1 cellular context compared by ENCODE assay signal in the genomic region with DNA sequence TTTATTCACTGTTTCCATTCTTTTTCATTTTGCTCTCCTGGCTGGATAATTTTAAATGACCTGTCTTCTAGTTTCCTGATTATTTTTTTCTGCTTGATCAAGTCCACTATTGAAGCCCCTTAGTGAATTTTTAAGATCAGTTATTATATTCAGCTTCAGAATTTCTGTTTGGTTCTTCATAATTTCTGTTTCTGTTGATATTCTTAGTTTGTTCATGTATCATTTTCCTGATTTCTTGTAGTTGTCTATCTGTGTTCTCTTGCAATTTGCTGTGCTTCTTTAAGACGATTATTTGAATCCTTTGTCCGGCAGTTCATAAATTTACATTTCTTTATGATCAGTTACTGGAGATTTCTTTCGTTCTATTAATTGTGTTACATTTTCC.
TF ChIP-seq lines count a peak whose summit lies in the region.

No MANE protein-coding gene starts in this region.

TF ChIP-seq in K562, 482 proteins besides CTCF, POLR2A, EP300 and RAD21:
- TF ChIP-seq HLTF (IDR thresholded peaks at IDR 0.05): 0 out of 2 replicates have a peak, but pooled peaks have one; percentile 7
- TF ChIP-seq ZNF184 (CRISPR knock-in tag; IDR thresholded peaks at IDR 0.05): no peak
- TF ChIP-seq EP400 (IDR thresholded peaks at IDR 0.05): peak; percentile 6; the same call in 1 of the 2 replicates
- TF ChIP-seq LARP7 (IDR thresholded peaks at IDR 0.05): 0 out of 2 replicates have a peak, but pooled peaks have one; percentile 9
- TF ChIP-seq BMI1 (IDR thresholded peaks at IDR 0.05; ENCODE audit: low read length): no peak
- TF ChIP-seq MYBL2 (IDR thresholded peaks at IDR 0.05; ENCODE audit: low read depth): peak; percentile 44; the same call in 1 of the 2 replicates
- no peak for TF ChIP-seq MYBL2 (CRISPR knock-in tag; IDR thresholded peaks at IDR 0.05; ENCODE audit: borderline replicate concordance)
- peak in 1 of 2 experiments; percentile 29; a peak in 1 of 4 replicates for TF ChIP-seq FOXK2 (conservative IDR thresholded peaks at IDR 0.05 in 1 of 2, IDR thresholded peaks at IDR 0.05 in 1 of 2; ENCODE audit: low read depth in 2 of 2)
- TF ChIP-seq POLR2H (tag; IDR thresholded peaks at IDR 0.05; ENCODE audit: low read depth): 0 out of 2 replicates have a peak, but pooled peaks have one; percentile 47
- TF ChIP-seq ZBTB8A (IDR thresholded peaks at IDR 0.05; ENCODE audit: partially characterized antibody): peak; percentile 60
- TF ChIP-seq ZNF512 (tag; IDR thresholded peaks at IDR 0.05): peak; percentile 82; the same call in 1 of the 2 replicates
- no peak for TF ChIP-seq NBN (IDR thresholded peaks at IDR 0.05; ENCODE audit: low read depth)
- TF ChIP-seq, protein P1, sequence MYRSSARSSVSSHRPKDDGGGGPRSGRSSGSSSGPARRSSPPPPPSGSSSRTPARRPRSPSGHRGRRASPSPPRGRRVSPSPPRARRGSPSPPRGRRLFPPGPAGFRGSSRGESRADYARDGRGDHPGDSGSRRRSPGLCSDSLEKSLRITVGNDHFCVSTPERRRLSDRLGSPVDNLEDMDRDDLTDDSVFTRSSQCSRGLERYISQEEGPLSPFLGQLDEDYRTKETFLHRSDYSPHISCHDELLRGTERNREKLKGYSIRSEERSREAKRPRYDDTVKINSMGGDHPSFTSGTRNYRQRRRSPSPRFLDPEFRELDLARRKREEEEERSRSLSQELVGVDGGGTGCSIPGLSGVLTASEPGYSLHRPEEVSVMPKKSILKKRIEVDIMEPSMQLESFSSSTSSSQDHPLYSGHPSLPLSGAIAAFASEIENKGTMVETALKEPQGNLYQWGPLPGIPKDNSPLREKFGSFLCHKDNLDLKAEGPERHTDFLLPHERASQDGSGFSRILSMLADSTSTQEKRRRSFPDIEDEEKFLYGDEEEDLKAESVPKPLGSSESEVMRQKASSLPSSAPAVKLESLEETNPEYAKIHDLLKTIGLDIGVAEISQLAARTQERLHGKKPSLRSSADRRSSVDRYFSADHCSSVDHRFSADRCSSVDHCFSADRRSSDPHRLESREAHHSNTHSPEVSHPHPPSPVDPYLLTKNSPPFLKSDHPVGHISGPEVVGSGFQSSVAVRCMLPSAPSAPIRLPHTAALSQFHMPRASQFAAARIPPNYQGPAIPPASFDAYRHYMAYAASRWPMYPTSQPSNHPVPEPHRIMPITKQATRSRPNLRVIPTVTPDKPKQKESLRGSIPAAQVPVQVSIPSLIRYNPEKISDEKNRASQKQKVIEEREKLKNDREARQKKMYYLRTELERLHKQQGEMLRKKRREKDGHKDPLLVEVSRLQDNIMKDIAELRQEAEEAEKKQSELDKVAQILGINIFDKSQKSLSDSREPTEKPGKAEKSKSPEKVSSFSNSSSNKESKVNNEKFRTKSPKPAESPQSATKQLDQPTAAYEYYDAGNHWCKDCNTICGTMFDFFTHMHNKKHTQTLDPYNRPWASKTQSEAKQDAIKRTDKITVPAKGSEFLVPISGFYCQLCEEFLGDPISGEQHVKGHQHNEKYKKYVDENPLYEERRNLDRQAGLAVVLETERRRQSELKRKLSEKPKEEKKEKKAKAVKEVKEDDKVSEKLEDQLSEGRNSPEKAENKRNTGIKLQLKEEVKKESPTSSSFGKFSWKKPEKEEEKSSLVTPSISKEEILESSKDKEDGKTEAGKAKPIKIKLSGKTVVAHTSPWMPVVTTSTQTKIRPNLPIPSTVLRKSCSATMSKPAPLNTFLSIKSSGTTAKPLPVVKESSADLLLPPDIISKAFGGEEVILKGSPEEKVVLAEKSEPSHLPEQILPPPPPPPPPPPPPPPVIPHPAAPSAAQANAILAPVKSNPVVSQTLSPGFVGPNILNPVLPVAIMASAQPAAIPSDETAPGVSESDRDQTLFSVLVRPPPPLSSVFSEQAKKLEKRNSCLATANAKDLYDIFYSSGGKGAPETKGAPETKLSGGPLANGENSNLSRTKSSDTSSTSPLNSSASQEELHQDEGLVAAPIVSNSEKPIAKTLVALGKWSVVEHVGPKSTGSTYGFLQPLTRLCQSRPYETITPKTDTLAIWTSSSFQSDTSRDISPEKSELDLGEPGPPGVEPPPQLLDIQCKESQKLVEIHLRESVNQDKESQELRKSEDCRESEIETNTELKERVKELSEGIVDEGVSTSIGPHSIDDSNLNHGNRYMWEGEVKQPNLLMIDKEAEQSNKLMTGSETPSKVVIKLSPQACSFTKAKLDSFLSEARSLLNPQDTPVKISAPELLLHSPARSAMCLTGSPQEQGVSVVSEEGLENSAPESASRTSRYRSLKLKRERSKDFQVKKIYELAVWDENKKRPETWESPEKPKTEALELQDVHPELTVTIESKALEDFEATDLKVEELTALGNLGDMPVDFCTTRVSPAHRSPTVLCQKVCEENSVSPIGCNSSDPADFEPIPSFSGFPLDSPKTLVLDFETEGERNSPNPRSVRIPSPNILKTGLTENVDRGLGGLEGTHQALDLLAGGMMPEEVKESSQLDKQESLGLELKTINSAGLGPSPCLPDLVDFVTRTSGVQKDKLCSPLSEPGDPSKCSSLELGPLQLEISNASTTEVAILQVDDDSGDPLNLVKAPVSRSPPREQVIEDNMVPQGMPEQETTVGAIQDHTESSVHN (IDR thresholded peaks at IDR 0.05; ENCODE audit: borderline replicate concordance in 1 of 2, low read depth in 1 of 2): 0 out of 4 replicates have a peak, but pooled peaks of 1 of the 2 experiments have one; percentile 39
- TF ChIP-seq ZZZ3 (IDR thresholded peaks at IDR 0.05): peak; percentile 28; the same call in 1 of the 2 replicates
- TF ChIP-seq NR2C2 (CRISPR knock-in tag; IDR thresholded peaks at IDR 0.05): no peak
- 0 out of 2 replicates have a peak, but pooled peaks have one; percentile 6 for TF ChIP-seq NR2C2 (tag; IDR thresholded peaks at IDR 0.05)
- TF ChIP-seq, protein P2, sequence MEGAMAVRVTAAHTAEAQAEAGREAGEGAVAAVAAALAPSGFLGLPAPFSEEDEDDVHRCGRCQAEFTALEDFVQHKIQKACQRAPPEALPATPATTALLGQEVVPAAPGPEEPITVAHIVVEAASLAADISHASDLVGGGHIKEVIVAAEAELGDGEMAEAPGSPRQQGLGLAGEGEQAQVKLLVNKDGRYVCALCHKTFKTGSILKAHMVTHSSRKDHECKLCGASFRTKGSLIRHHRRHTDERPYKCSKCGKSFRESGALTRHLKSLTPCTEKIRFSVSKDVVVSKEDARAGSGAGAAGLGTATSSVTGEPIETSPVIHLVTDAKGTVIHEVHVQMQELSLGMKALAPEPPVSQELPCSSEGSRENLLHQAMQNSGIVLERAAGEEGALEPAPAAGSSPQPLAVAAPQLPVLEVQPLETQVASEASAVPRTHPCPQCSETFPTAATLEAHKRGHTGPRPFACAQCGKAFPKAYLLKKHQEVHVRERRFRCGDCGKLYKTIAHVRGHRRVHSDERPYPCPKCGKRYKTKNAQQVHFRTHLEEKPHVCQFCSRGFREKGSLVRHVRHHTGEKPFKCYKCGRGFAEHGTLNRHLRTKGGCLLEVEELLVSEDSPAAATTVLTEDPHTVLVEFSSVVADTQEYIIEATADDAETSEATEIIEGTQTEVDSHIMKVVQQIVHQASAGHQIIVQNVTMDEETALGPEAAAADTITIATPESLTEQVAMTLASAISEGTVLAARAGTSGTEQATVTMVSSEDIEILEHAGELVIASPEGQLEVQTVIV (CRISPR knock-in tag; IDR thresholded peaks at IDR 0.05; ENCODE audit: borderline replicate concordance): peak; percentile 72
